1 cellular context compared by ENCODE assay signal in genomic region chr3:49534581-49535495, GRCh38.
TF ChIP-seq lines count a peak whose summit lies in the region.

No MANE protein-coding gene starts in this region.

TF ChIP-seq in HEK293, 187 proteins besides CTCF, POLR2A, EP300 and RAD21 (continued from another document):
- TF ChIP-seq ZBTB49 (tag by site-specific recombination; IDR thresholded peaks at IDR 0.05; ENCODE audit: low read depth) (no peak), ZFP69B (tag by site-specific recombination; IDR thresholded peaks at IDR 0.05) (no peak), KLF1 (tag by site-specific recombination; IDR thresholded peaks at IDR 0.05) (no peak), ZNF596 (tag by site-specific recombination; IDR thresholded peaks at IDR 0.05) (no peak), ZNF513 (tag by site-specific recombination; IDR thresholded peaks at IDR 0.05) (no peak), ZNF677 (tag by site-specific recombination; IDR thresholded peaks at IDR 0.05) (no peak), ZNF660 (tag by site-specific recombination; IDR thresholded peaks at IDR 0.05) (no peak), YY2 (tag by site-specific recombination; IDR thresholded peaks at IDR 0.05) (no peak)
TF ChIP-seq in HEK293: peak in this region for 4.
